Comparison of ENCODE assay signal across 1 cellular context in genomic region chr1:41728403-41729202, GRCh38.
TF ChIP-seq lines count a peak whose summit lies in the region.

No MANE protein-coding gene starts in this region.

TF ChIP-seq in GM12878, 131 proteins besides CTCF, POLR2A, EP300 and RAD21 (continued from another document):
- TF ChIP-seq, protein P1, sequence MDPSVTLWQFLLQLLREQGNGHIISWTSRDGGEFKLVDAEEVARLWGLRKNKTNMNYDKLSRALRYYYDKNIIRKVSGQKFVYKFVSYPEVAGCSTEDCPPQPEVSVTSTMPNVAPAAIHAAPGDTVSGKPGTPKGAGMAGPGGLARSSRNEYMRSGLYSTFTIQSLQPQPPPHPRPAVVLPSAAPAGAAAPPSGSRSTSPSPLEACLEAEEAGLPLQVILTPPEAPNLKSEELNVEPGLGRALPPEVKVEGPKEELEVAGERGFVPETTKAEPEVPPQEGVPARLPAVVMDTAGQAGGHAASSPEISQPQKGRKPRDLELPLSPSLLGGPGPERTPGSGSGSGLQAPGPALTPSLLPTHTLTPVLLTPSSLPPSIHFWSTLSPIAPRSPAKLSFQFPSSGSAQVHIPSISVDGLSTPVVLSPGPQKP (IDR thresholded peaks at IDR 0.05; ENCODE audit: low read depth, low read length) = no peak; the same call in 1 of the 2 replicates
- TF ChIP-seq, protein P2, sequence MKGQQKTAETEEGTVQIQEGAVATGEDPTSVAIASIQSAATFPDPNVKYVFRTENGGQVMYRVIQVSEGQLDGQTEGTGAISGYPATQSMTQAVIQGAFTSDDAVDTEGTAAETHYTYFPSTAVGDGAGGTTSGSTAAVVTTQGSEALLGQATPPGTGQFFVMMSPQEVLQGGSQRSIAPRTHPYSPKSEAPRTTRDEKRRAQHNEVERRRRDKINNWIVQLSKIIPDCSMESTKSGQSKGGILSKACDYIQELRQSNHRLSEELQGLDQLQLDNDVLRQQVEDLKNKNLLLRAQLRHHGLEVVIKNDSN (IDR thresholded peaks at IDR 0.05; ENCODE audit: borderline replicate concordance, extremely low read length, insufficient read depth, low read depth, low read length) = peak; percentile 89
- no peak for TF ChIP-seq ZBTB40 (IDR thresholded peaks at IDR 0.05; ENCODE audit: borderline replicate concordance)
- TF ChIP-seq, protein P3, sequence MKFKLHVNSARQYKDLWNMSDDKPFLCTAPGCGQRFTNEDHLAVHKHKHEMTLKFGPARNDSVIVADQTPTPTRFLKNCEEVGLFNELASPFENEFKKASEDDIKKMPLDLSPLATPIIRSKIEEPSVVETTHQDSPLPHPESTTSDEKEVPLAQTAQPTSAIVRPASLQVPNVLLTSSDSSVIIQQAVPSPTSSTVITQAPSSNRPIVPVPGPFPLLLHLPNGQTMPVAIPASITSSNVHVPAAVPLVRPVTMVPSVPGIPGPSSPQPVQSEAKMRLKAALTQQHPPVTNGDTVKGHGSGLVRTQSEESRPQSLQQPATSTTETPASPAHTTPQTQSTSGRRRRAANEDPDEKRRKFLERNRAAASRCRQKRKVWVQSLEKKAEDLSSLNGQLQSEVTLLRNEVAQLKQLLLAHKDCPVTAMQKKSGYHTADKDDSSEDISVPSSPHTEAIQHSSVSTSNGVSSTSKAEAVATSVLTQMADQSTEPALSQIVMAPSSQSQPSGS (IDR thresholded peaks at IDR 0.05; ENCODE audit: low read length) = peak; percentile 68; the same call in 1 of the 2 replicates
- peak; percentile 99 for TF ChIP-seq MAX (IDR thresholded peaks at IDR 0.05; ENCODE audit: low read depth, low read length)
- TF ChIP-seq BCLAF1 (IDR thresholded peaks at IDR 0.05) = no peak
